17 cellular contexts compared by ENCODE assay signal in the genomic region with DNA sequence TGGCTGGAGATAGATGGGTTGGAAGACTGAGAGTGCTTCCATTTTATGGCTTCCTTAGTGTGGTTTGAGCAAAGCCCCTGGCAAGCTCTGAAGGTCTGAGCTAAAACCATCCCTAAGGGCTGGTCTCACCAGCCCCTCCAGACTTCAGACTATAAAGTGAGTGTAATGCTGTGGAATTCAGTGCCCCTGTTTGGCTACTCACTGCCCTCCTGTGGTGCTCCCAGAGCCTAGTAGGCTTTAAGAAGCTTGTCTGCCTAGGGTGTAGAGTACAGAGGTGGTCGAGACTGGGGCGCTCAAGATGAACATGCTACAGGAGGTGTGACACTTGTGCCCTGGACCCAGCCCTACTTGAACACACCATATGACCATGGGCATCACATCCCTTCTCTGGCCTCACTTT.
"Had no signal": no experiment of that assay in that cellular context is flagged by ENCODE, and none has a peak within 500 bp of the region (broad histone marks: within the 10 kb centered on the region; RNA-seq: fewer than 3 reads in every experiment).

No MANE protein-coding gene starts in this region.

- H3K9me3 Mint-ChIP-seq: activated CD4-positive, alpha-beta memory T cell treated with anti-CD3 and anti-CD28 coated beads, Interleukin-2, amount 10 ng/mL, durations not matched to agents 7 days and 5 days; activated naive CD8-positive, alpha-beta T cell treated with anti-CD3 and anti-CD28 coated beads for 36 hours; naive B cell; stimulated activated effector memory CD8-positive, alpha-beta T cell treated with anti-CD3 and anti-CD28 coated beads, Interleukin-12 subunit alpha, Interleukin-12 subunit beta, amount 100 ng/mL, for 72 hours had no signal

- H3K4me1 Mint-ChIP-seq: activated CD4-positive, alpha-beta T cell treated with anti-CD3 and anti-CD28 coated beads for 36 hours; activated naive CD8-positive, alpha-beta T cell treated with anti-CD3 and anti-CD28 coated beads for 36 hours; naive B cell had no signal

- H3K27ac Mint-ChIP-seq: activated CD4-positive, alpha-beta memory T cell treated with anti-CD3 and anti-CD28 coated beads, Interleukin-2, amount 10 ng/mL, durations not matched to agents 7 days and 5 days; activated CD4-positive, alpha-beta T cell treated with anti-CD3 and anti-CD28 coated beads for 36 hours; activated naive CD8-positive, alpha-beta T cell treated with anti-CD3 and anti-CD28 coated beads for 36 hours; activated T-cell treated with anti-CD3 and anti-CD28 coated beads, Interleukin-2, amount 50 U/mL, for 72 hours; naive B cell; stimulated activated effector memory CD8-positive, alpha-beta T cell treated with anti-CD3 and anti-CD28 coated beads, Interleukin-12 subunit alpha, Interleukin-12 subunit beta, amount 100 ng/mL, for 72 hours had no signal

- H3K9me3 ChIP-seq: breast epithelium, colonic mucosa, lower lobe of right lung, tibial artery had no signal

- H3K4me3 Mint-ChIP-seq: activated CD4-positive, alpha-beta memory T cell treated with anti-CD3 and anti-CD28 coated beads, Interleukin-2, amount 10 ng/mL, durations not matched to agents 7 days and 5 days; activated CD4-positive, alpha-beta T cell treated with anti-CD3 and anti-CD28 coated beads for 36 hours; activated naive CD8-positive, alpha-beta T cell treated with anti-CD3 and anti-CD28 coated beads for 36 hours; activated T-cell treated with anti-CD3 and anti-CD28 coated beads, Interleukin-2, amount 50 U/mL, for 72 hours; stimulated activated effector memory CD8-positive, alpha-beta T cell treated with anti-CD3 and anti-CD28 coated beads, Interleukin-12 subunit alpha, Interleukin-12 subunit beta, amount 100 ng/mL, for 72 hours had no signal

- DNase-seq: activated CD4-positive, alpha-beta memory T cell treated with anti-CD3 and anti-CD28 coated beads, Interleukin-2, amount 10 ng/mL, durations not matched to agents 7 days and 5 days; activated CD4-positive, alpha-beta T cell treated with anti-CD3 and anti-CD28 coated beads for 36 hours; activated CD8-positive, alpha-beta memory T cell treated with anti-CD3 and anti-CD28 coated beads, Interleukin-2, amount 50 U/mL, for 4 hours; activated gamma-delta T cell treated with Interleukin-2 at 50 U/mL for 16 hours; activated naive CD8-positive, alpha-beta T cell treated with anti-CD3 and anti-CD28 coated beads for 36 hours; activated T-cell treated with anti-CD3 and anti-CD28 coated beads, Interleukin-2, amount 50 U/mL, for 72 hours; aorta; colonic mucosa; effector CD4-positive, alpha-beta T cell; kidney glomerular epithelial cell; lower lobe of right lung; midbrain; naive B cell; small intestine; tibial artery had no signal

- H3K4me3 ChIP-seq: breast epithelium, colonic mucosa, lower lobe of right lung, tibial artery had no signal

- H3K4me1 ChIP-seq: breast epithelium, colonic mucosa, tibial artery had no signal

- H3K36me3 ChIP-seq: breast epithelium, colonic mucosa, lower lobe of right lung had no signal

- H3K27me3 ChIP-seq: breast epithelium, colonic mucosa, tibial artery had no signal

- H3K27me3 Mint-ChIP-seq: activated CD4-positive, alpha-beta memory T cell treated with anti-CD3 and anti-CD28 coated beads, Interleukin-2, amount 10 ng/mL, durations not matched to agents 7 days and 5 days had no signal

- H3K36me3 Mint-ChIP-seq: activated naive CD8-positive, alpha-beta T cell treated with anti-CD3 and anti-CD28 coated beads for 36 hours; naive B cell; stimulated activated effector memory CD8-positive, alpha-beta T cell treated with anti-CD3 and anti-CD28 coated beads, Interleukin-12 subunit alpha, Interleukin-12 subunit beta, amount 100 ng/mL, for 72 hours had no signal

- ATAC-seq: activated CD4-positive, alpha-beta T cell treated with anti-CD3 and anti-CD28 coated beads for 36 hours; activated T-cell treated with anti-CD3 and anti-CD28 coated beads, Interleukin-2, amount 50 U/mL, for 72 hours; stimulated activated effector memory CD8-positive, alpha-beta T cell treated with anti-CD3 and anti-CD28 coated beads, Interleukin-12 subunit alpha, Interleukin-12 subunit beta, amount 100 ng/mL, for 72 hours had no signal

- H3K27ac ChIP-seq: breast epithelium, colonic mucosa, lower lobe of right lung, tibial artery had no signal
